ENCODE assay signal across 8 cellular contexts in genomic region chr6:36196049-36196879, GRCh38. TPM values are rescaled to one million over a fixed set of nuclear protein-coding genes. Genes with fewer than 3 reads are reported as not detected.
A peak's percentile ranks its signal among the peaks of the same experiment; 100 is the strongest.
DNase-seq lines count a peak whose midpoint lies in the region; ATAC-seq and TF ChIP-seq lines count a peak whose summit lies in the region.

TSS of gene BRPF3 (plus strand) at chr6:36196744. CDS start at chr6:36200323, 3,579 bp downstream.

- peak within 1 kb of the TSS; percentile 72 for H3K4me3 ChIP-seq in Karpas-422 (ENCODE audit: low read length)

- 0 out of 2 replicates have a peak, but pooled peaks cover 3% of the 10 kb centered on the region for H3K36me3 ChIP-seq in Karpas-422 (ENCODE audit: insufficient read depth, low read length)

- POLR2A ChIA-PET in RWPE1 (lab: Yijun Ruan, JAX; ENCODE audit: low non-redundant PET) = no interaction called here

- H3K36me3 Mint-ChIP-seq in nephron progenitor cell (ENCODE audit: low read depth) = peaks cover 38% of the 10 kb centered on the region

- H3K9me3 ChIP-seq in Karpas-422 (ENCODE audit: low read length) = no peaks in the 10 kb centered on the region

- peaks cover 14% of the 10 kb centered on the region for H3K79me2 ChIP-seq in Karpas-422 (ENCODE audit: low read length)

- DNase-seq in DMS 273 (lab: John Stamatoyannopoulos, UW; ENCODE audit: unreplicated experiment) (peak; percentile 90), Karpas-422 (peak; percentile 82), RWPE1 (ENCODE audit: low spot score) (peak; percentile 74), fibroblast of the conjunctiva (ENCODE audit: low read depth) (peak; percentile 37), nephron progenitor cell (peak; percentile 84)
- peak; percentile 68 for DNase-seq in activated effector memory CD4-positive, alpha-beta T cell treated with Interleukin-2 at 50 U/mL for 16 hours
- DNase-seq in stimulated activated naive CD8-positive, alpha-beta T cell treated with anti-CD3 and anti-CD28 coated beads, Interleukin-15, Interleukin-2, amounts not matched to agents 100 U/mL and 50 U/mL, for 24 hours = peak; percentile 83

- no peak within 1 kb of the TSS for H3K27ac ChIP-seq in Karpas-422 (ENCODE audit: low read length)
- H3K27ac ChIP-seq in RWPE1 = peak within 1 kb of the TSS; percentile 87

- peaks cover 19% of the 10 kb centered on the region for H3K4me1 ChIP-seq in Karpas-422 (ENCODE audit: low read length)

- H2AFZ ChIP-seq in Karpas-422 (ENCODE audit: low read length) = peak within 1 kb of the TSS; percentile 75

- H3K27me3 ChIP-seq in Karpas-422 (ENCODE audit: low read length) = no peaks in the 10 kb centered on the region

- CTCF ChIA-PET in RWPE1 (lab: Yijun Ruan, JAX) = interaction anchor here (0.6 to 0.9 kb wide), 3 partner anchors 72 to 248 kb away, joined by 3 to 17 read pairs (median 7); no protein-coding TSS in a partner anchor

- peak within 1 kb of the TSS; percentile 92 for H3K27ac Mint-ChIP-seq in nephron progenitor cell

- peak within 1 kb of the TSS; percentile 89 for H3K4me2 ChIP-seq in Karpas-422 (ENCODE audit: low read depth, low read length, poor library complexity, severe bottlenecking)

- no peaks in the 10 kb centered on the region for H4K20me1 ChIP-seq in Karpas-422 (ENCODE audit: insufficient read depth, low read depth, low read length)

- TF ChIP-seq CTCF in RWPE1 (conservative IDR thresholded peaks at IDR 0.05; ENCODE audit: low read depth) (peak; percentile 88), nephron progenitor cell (IDR thresholded peaks at IDR 0.05) (no peak)

- H3K9me2 ChIP-seq in Karpas-422 (replicated peaks; ENCODE audit: insufficient read depth, low read length) = no peaks in the 10 kb centered on the region

- peak within 1 kb of the TSS; percentile 85 for H3K9ac ChIP-seq in Karpas-422 (ENCODE audit: low read length)

- peak; percentile 55 for ATAC-seq in GM21576 (IDR thresholded peaks at IDR 0.05; ENCODE audit: unreplicated experiment)
- peak; percentile 65 for ATAC-seq in stimulated activated naive CD8-positive, alpha-beta T cell treated with anti-CD3 and anti-CD28 coated beads, Interleukin-15, Interleukin-2, amounts not matched to agents 100 U/mL and 50 U/mL, for 24 hours

- peaks cover 10% of the 10 kb centered on the region for H3K27me3 Mint-ChIP-seq in nephron progenitor cell (ENCODE audit: low read depth, poor library complexity)

- peak within 1 kb of the TSS; percentile 86 for H3K4me3 Mint-ChIP-seq in nephron progenitor cell

- peaks cover 29% of the 10 kb centered on the region for H3K4me1 Mint-ChIP-seq in nephron progenitor cell

- H3K9me3 Mint-ChIP-seq in nephron progenitor cell = peaks cover 4% of the 10 kb centered on the region

RNA-seq across cellular contexts. Expression of gene BRPF3, which starts in this region (rescaled TPM):
- 10.3 and 16.2 TPM in 2 replicates for total RNA-seq in Karpas-422 (2014; rRNA removed; shearing (Covaris generic); ENCODE audit: low replicate concordance)

Comparison
In these comparisons a context has a peak if more than half of its experiments do, and no peak if none do; other contexts are left out.
1. DNase-seq: peak in every context shown above with its lines; median percentile 90 in DMS 273; 84 in nephron progenitor cell; 83 in stimulated activated naive CD8-positive, alpha-beta T cell treated with anti-CD3 and anti-CD28 coated beads, Interleukin-15, Interleukin-2, amounts not matched to agents 100 U/mL and 50 U/mL, for 24 hours; 82 in Karpas-422; 74 in RWPE1; 68 in activated effector memory CD4-positive, alpha-beta T cell treated with Interleukin-2 at 50 U/mL for 16 hours; 37 in fibroblast of the conjunctiva.